ENCODE assay signal across 16 cellular contexts in genomic region chr2:64391940-64392339, GRCh38.
"Had no signal": no experiment of that assay in that cellular context is flagged by ENCODE, and none has a peak within 500 bp of the region (broad histone marks: within the 10 kb centered on the region; RNA-seq: fewer than 3 reads in every experiment).

No MANE protein-coding gene starts in this region.

- H3K4me1 ChIP-seq: gastrocnemius medialis, left lung, upper lobe of left lung had no signal

- H3K36me3 Mint-ChIP-seq: activated naive CD8-positive, alpha-beta T cell treated with anti-CD3 and anti-CD28 coated beads, Interleukin-2, amount 10 ng/mL, durations not matched to agents 7 days and 5 days had no signal

- H3K27me3 ChIP-seq: gastrocnemius medialis, heart right ventricle, left lung, upper lobe of left lung had no signal

- H3K4me1 Mint-ChIP-seq: activated naive CD8-positive, alpha-beta T cell treated with anti-CD3 and anti-CD28 coated beads, Interleukin-2, amount 10 ng/mL, durations not matched to agents 7 days and 5 days had no signal

- H3K36me3 ChIP-seq: gastrocnemius medialis, heart right ventricle, left lung, upper lobe of left lung had no signal

- DNase-seq: activated CD4-positive, CD25-positive, alpha-beta regulatory T cell treated with anti-CD3 and anti-CD28 coated beads, Interleukin-2, amount 50 U/mL, for 72 hours; activated naive CD4-positive, alpha-beta T cell; activated naive CD8-positive, alpha-beta T cell treated with anti-CD3 and anti-CD28 coated beads, Interleukin-2, amount 10 ng/mL, durations not matched to agents 7 days and 5 days; anterior cingulate cortex; effector memory CD8-positive, alpha-beta T cell; gastrocnemius medialis; heart right ventricle; left lung; stimulated activated CD4-positive, alpha-beta T cell treated with anti-CD3 and anti-CD28 coated beads, Interleukin-15, amount 100 ng/mL, for 24 hours; stimulated activated CD4-positive, alpha-beta T cell treated with anti-CD3 and anti-CD28 coated beads, Interleukin-4, amount 100 ng/mL, for 24 hours; stimulated activated naive CD4-positive, alpha-beta T cell treated with Interleukin-2 at 50 U/mL for 16 hours; substantia nigra; T1000; upper lobe of left lung had no signal

- H3K27ac ChIP-seq: gastrocnemius medialis, left lung, SK-N-MC had no signal

- H3K4me3 Mint-ChIP-seq: activated naive CD8-positive, alpha-beta T cell treated with anti-CD3 and anti-CD28 coated beads, Interleukin-2, amount 10 ng/mL, durations not matched to agents 7 days and 5 days; activated T-helper 1 cell treated with anti-CD3 and anti-CD28 coated beads, Interleukin-12 subunit alpha, Interleukin-12 subunit beta, Interleukin-2, Interleukin-4 antibody, amounts not matched to agents 30 ng/mL and 10 ng/mL and 1 ng/mL, durations not matched to agents 14 hours and 24 hours and 36 hours; effector memory CD8-positive, alpha-beta T cell had no signal

- H3K27ac Mint-ChIP-seq: activated naive CD8-positive, alpha-beta T cell treated with anti-CD3 and anti-CD28 coated beads, Interleukin-2, amount 10 ng/mL, durations not matched to agents 7 days and 5 days; activated T-helper 1 cell treated with anti-CD3 and anti-CD28 coated beads, Interleukin-12 subunit alpha, Interleukin-12 subunit beta, Interleukin-2, Interleukin-4 antibody, amounts not matched to agents 30 ng/mL and 10 ng/mL and 1 ng/mL, durations not matched to agents 14 hours and 24 hours and 36 hours; effector memory CD8-positive, alpha-beta T cell had no signal

- H3K4me3 ChIP-seq: gastrocnemius medialis, heart right ventricle, left lung, SK-N-MC, upper lobe of left lung had no signal

- H3K9me3 ChIP-seq: gastrocnemius medialis had no signal

- ATAC-seq: effector memory CD8-positive, alpha-beta T cell; gastrocnemius medialis had no signal
